ENCODE assay signal across 14 cellular contexts in genomic region chr3:146184616-146185015, GRCh38. TPM values are rescaled to one million over a fixed set of nuclear protein-coding genes. Genes with fewer than 3 reads are reported as not detected.
A peak's percentile ranks its signal among the peaks of the same experiment; 100 is the strongest.
DNase-seq lines count a peak whose midpoint lies in the region; FAIRE-seq and TF ChIP-seq lines count a peak whose summit lies in the region.
"Had no signal": no experiment of that assay in that cellular context is flagged by ENCODE, and none has a peak within 500 bp of the region (broad histone marks: within the 10 kb centered on the region; RNA-seq: fewer than 3 reads in every experiment).

No MANE protein-coding gene starts in this region.

- H3K4me1 Mint-ChIP-seq in immature natural killer cell, result no peaks in the 10 kb centered on the region

- H3K4me3 ChIP-seq in fibroblast of the aortic adventitia (ENCODE audit: low read depth, low read length), result no peak overlapping the region

- H3K9me3 Mint-ChIP-seq in immature natural killer cell, result no peaks in the 10 kb centered on the region
- H3K9me3 Mint-ChIP-seq: activated naive CD4-positive, alpha-beta T cell treated with anti-CD3 and anti-CD28 coated beads, Interleukin-2, amount 50 U/mL, for 72 hours had no signal

- TF ChIP-seq CTCF in fibroblast of the aortic adventitia (IDR thresholded peaks at IDR 0.05; ENCODE audit: insufficient read depth, low read length), result no peak

- H3K27me3 Mint-ChIP-seq in immature natural killer cell (ENCODE audit: low read depth in 3 of 3), result peaks cover 0 to 2% (median 0%) of the 10 kb centered on the region in 3 donors

- DNase-seq in NCI-H524 (lab: John Stamatoyannopoulos, UW) (peak; percentile 58 to 76), NCI-H524 treated with DMSO at 0.1 percent for 48 hours (lab: John Stamatoyannopoulos, UW) (no peak), RKO (ENCODE audit: low spot score) (peak; percentile 41), fibroblast of the aortic adventitia (ENCODE audit: low read depth) (peak; percentile 53), urothelium cell line (ENCODE audit: low spot score) (peak; percentile 34), inferior parietal cortex (ENCODE audit: extremely low spot score) (no peak), NCI-H146 treated with DMSO at 0.1 percent for 48 hours (lab: John Stamatoyannopoulos, UW; ENCODE audit: unreplicated experiment) (no peak), immature natural killer cell (no peak)
- DNase-seq: Caco-2, Kasumi-1, mesendoderm, NCI-H510A, SIG-M5 had no signal

- H3K36me3 Mint-ChIP-seq in immature natural killer cell, result no peaks in the 10 kb centered on the region
- H3K36me3 Mint-ChIP-seq: activated naive CD4-positive, alpha-beta T cell treated with anti-CD3 and anti-CD28 coated beads, Interleukin-2, amount 50 U/mL, for 72 hours had no signal

- H3K4me3 Mint-ChIP-seq in immature natural killer cell, result no peak overlapping the region

- H3K27ac Mint-ChIP-seq in immature natural killer cell, result no peak overlapping the region
- H3K27ac Mint-ChIP-seq: activated naive CD4-positive, alpha-beta T cell treated with anti-CD3 and anti-CD28 coated beads, Interleukin-2, amount 50 U/mL, for 72 hours had no signal

- no peak for FAIRE-seq in urothelium cell line (lab: Jason Lieb, UNC)

RNA-seq across cellular contexts. Expression of gene PLOD2, which starts 23.6 kb away (rescaled TPM):
- 46.1 and 114 TPM in 2 replicates for total RNA-seq in fibroblast of the aortic adventitia (ENCODE audit: low replicate concordance)
- polyA plus RNA-seq in immature natural killer cell, result not detected

Comparison
In these comparisons a context has a peak if more than half of its experiments do, and no peak if none do; other contexts are left out.
1. DNase-seq: peak in NCI-H524 (2 of 2), RKO (single experiment), fibroblast of the aortic adventitia (single experiment) and urothelium cell line (single experiment); none in NCI-H524 treated with DMSO at 0.1 percent for 48 hours (single experiment), inferior parietal cortex (single experiment), NCI-H146 treated with DMSO at 0.1 percent for 48 hours (single experiment) and immature natural killer cell (0 of 3).